38 cellular contexts compared by ENCODE assay signal in the genomic region with DNA sequence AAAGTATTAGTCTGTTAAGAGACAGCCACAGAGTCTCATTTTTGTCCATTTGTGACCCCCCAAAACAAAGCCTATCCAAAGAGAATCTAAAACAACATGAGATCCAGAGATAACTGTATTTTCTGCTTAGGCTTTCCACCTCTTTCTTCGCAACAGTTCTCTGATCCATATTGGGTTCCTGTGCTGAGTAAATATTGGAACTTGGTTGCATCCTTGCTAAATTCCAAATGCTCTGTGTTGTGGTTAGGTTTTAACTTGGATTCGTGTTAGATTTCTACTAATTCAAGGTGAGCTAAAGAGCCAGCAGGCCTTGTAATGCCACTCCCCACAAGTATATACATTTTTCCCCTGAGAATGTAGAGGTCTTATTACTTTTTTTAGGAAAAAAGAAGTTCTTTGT. TPM values are rescaled to one million over a fixed set of nuclear protein-coding genes. Genes with fewer than 3 reads are reported as not detected.
"Had no signal": no experiment of that assay in that cellular context is flagged by ENCODE, and none has a peak within 500 bp of the region (broad histone marks: within the 10 kb centered on the region; RNA-seq: fewer than 3 reads in every experiment).

No MANE protein-coding gene starts in this region.

- H3K36me3 ChIP-seq: MG63 had no signal

- H3K27ac ChIP-seq: KMS-11 had no signal

- H3K4me3 ChIP-seq: MG63 had no signal

- H3K9ac ChIP-seq: KMS-11 had no signal

- H3K9me3 ChIP-seq: MG63 had no signal

- H3K4me2 ChIP-seq: KMS-11 had no signal

- DNase-seq: Karpas-422, Kasumi-1, MG63, MM.1S, MV-4-11, NCI-H1048, NCI-H1092, NCI-H1092 treated with DMSO at 0.1 percent for 48 hours, NCI-H1105, NCI-H1105 treated with DMSO at 0.1 percent for 48 hours, NCI-H1417, NCI-H1417 treated with DMSO at 0.1 percent for 48 hours, NCI-H1436, NCI-H1436 treated with DMSO at 0.1 percent for 48 hours, NCI-H146, NCI-H1694, NCI-H1694 treated with DMSO at 0.1 percent for 48 hours, NCI-H187, NCI-H187 treated with DMSO at 0.1 percent for 48 hours, NCI-H1930, NCI-H2029, NCI-H2029 treated with DMSO at 0.1 percent for 48 hours, NCI-H2081, NCI-H2081 treated with DMSO at 0.1 percent for 48 hours, NCI-H2107, NCI-H2171, NCI-H2171 treated with DMSO at 0.1 percent for 48 hours, NCI-H2227 treated with DMSO at 0.1 percent for 48 hours, NCI-H226, NCI-H345, NCI-H446, NCI-H446 treated with DMSO at 0.1 percent for 48 hours, NCI-H510A had no signal

RNA-seq across cellular contexts. Expression of gene FMO1, which starts 29.2 kb away (rescaled TPM):
- total RNA-seq: LHCN-M2, M059J, MCF 10A, NCI-H460 had no signal
